In genomic region chr7:24384362-24385030, GRCh38 we compare ENCODE assay signal across 20 cellular contexts.
A peak's percentile ranks its signal among the peaks of the same experiment; 100 is the strongest.
DNase-seq lines count a peak whose midpoint lies in the region; ATAC-seq, FAIRE-seq and TF ChIP-seq lines count a peak whose summit lies in the region.
"Had no signal": no experiment of that assay in that cellular context is flagged by ENCODE, and none has a peak within 500 bp of the region (broad histone marks: within the 10 kb centered on the region; RNA-seq: fewer than 3 reads in every experiment).

No MANE protein-coding gene starts in this region.

- H3K36me3 ChIP-seq in GM12878 (ENCODE audit: control insufficient read depth in 2 of 2, insufficient read depth in 2 of 2, low read length in 1 of 2): no peaks in the 10 kb centered on the region
- H3K36me3 ChIP-seq: ascending aorta had no signal

- TF ChIP-seq POLR2A in GM12878 (IDR thresholded peaks at IDR 0.05; ENCODE audit: low read depth, low read length): no peak

- H3K4me1 ChIP-seq in GM12878 (ENCODE audit: control insufficient read depth, insufficient read depth, low read length): no peaks in the 10 kb centered on the region
- H3K4me1 ChIP-seq: ascending aorta had no signal

- peak overlapping the region; percentile 32; the same call in 1 of the 2 replicates for H2AFZ ChIP-seq in GM12878 (ENCODE audit: control insufficient read depth, low read depth, low read length)

- H3K36me3 Mint-ChIP-seq in Calu3 (ENCODE audit: insufficient read depth, unreplicated experiment): no peaks in the 10 kb centered on the region
- H3K36me3 Mint-ChIP-seq: naive thymus-derived CD8-positive, alpha-beta T cell had no signal

- no TSS peak for BruUV-seq in GM12878 (replicated peaks; lab: Mats Ljungman, UMichigan)
- no TSS peak for BruUV-seq in Calu3 (replicated peaks; lab: Mats Ljungman, UMichigan)

- H3K27me3 Mint-ChIP-seq in Calu3 (ENCODE audit: unreplicated experiment): peaks cover 58% of the 10 kb centered on the region

- no peak overlapping the region for H3K4me3 Mint-ChIP-seq in Calu3 (ENCODE audit: low read depth, unreplicated experiment)
- H3K4me3 Mint-ChIP-seq: naive thymus-derived CD8-positive, alpha-beta T cell had no signal

- H3K9me3 Mint-ChIP-seq in Calu3 (ENCODE audit: low read depth, unreplicated experiment): no peaks in the 10 kb centered on the region

- no peaks in the 10 kb centered on the region for H3K79me2 ChIP-seq in GM12878 (ENCODE audit: control insufficient read depth, insufficient read depth, low read length)

- peak; percentile 77 for ATAC-seq in GM18517 (IDR thresholded peaks at IDR 0.05; ENCODE audit: unreplicated experiment)
- ATAC-seq in GM19463 (IDR thresholded peaks at IDR 0.05; ENCODE audit: unreplicated experiment): peak; percentile 65
- ATAC-seq in HG02798 (IDR thresholded peaks at IDR 0.05; ENCODE audit: poor library complexity, unreplicated experiment): peak; percentile 63
- ATAC-seq in GM12878: peak; percentile 79
- ATAC-seq: HCT116; K562; naive thymus-derived CD8-positive, alpha-beta T cell; Panc1 had no signal

- H3K27ac ChIP-seq in GM12878 (ENCODE audit: control insufficient read depth, insufficient read depth): no peak overlapping the region
- H3K27ac ChIP-seq: ascending aorta had no signal

- SMC1A ChIA-PET in GM12878 (lab: Charles Lee; ENCODE audit: uncharacterized antibody, unreplicated experiment): interaction anchor here (0.7 to 1.3 kb wide), 4 partner anchors 9 to 280 kb away, joined by 3 to 4 read pairs (median 4); no protein-coding TSS in a partner anchor

- TF ChIP-seq EP300 in GM12878 (IDR thresholded peaks at IDR 0.05; ENCODE audit: borderline replicate concordance in 1 of 2, control insufficient read depth in 1 of 2, low read depth in 2 of 2, low read length in 2 of 2): no peak

- peak; percentile 71 for FAIRE-seq in GM12878 (lab: Jason Lieb, UNC)
- FAIRE-seq: colon, K562, keratinocyte, small intestine had no signal

- H3K4me1 Mint-ChIP-seq in Calu3 (ENCODE audit: low read depth, unreplicated experiment): peaks cover 6% of the 10 kb centered on the region
- H3K4me1 Mint-ChIP-seq: naive thymus-derived CD8-positive, alpha-beta T cell had no signal

- no peak overlapping the region for H3K9ac ChIP-seq in GM12878 (ENCODE audit: control insufficient read depth, insufficient read depth, low read length)

- WGBS in GM12878 (ENCODE audit: insufficient coverage, insufficient replicate concordance, low lambda C conversion rate, missing lambda C conversion rate): 74% methylated on average over 3 of the region's 3 CpGs

- no peak for TF ChIP-seq CTCF in GM12878 (IDR thresholded peaks at IDR 0.05 in 2 of 3, conservative IDR thresholded peaks at IDR 0.05 in 1 of 3; ENCODE audit: control insufficient read depth in 2 of 3, extremely low read depth in 1 of 3, insufficient read depth in 1 of 3, low read depth in 3 of 3, low read length in 3 of 3)
- no peak for TF ChIP-seq CTCF in Calu3 (IDR thresholded peaks at IDR 0.05; ENCODE audit: unreplicated experiment)

- intact Hi-C loops in GM12878 (cut with micrococcal nuclease; ENCODE audit: unreplicated experiment) (loop anchor here (5.0 to 10.0 kb wide), 2 partner anchors 520 to 812 kb away; no protein-coding TSS in a partner anchor), Calu3 (cut with micrococcal nuclease; ENCODE audit: unreplicated experiment) (no loop called here)

- H3K27me3 ChIP-seq in GM12878 (replicated peaks in 1 of 2; ENCODE audit: control insufficient read depth in 2 of 2, insufficient read depth in 2 of 2, low read length in 1 of 2): no peaks in the 10 kb centered on the region
- H3K27me3 ChIP-seq: ascending aorta had no signal

- RAD21 ChIA-PET in GM12878 (lab: Charles Lee; ENCODE audit: unreplicated experiment): no interaction called here

- POLR2A ChIA-PET in GM12878 (lab: Charles Lee): no interaction called here

- no peak overlapping the region for H3K27ac Mint-ChIP-seq in Calu3 (ENCODE audit: unreplicated experiment)
- H3K27ac Mint-ChIP-seq: naive thymus-derived CD8-positive, alpha-beta T cell; progenitor cell of endocrine pancreas had no signal

- CTCF ChIA-PET in GM12878 (lab: Yijun Ruan, JAX): interaction anchor here (1.0 to 1.5 kb wide), 3 partner anchors 21 to 282 kb away, joined by 3 to 5 read pairs (median 4); no protein-coding TSS in a partner anchor
- CTCF ChIA-PET in Calu3 (lab: Charles Lee): interaction anchor here (0.7 kb wide), 2 partner anchors 168 to 390 kb away, joined by 3 to 8 read pairs; no protein-coding TSS in a partner anchor

- no peaks in the 10 kb centered on the region for H4K20me1 ChIP-seq in GM12878 (ENCODE audit: control insufficient read depth, insufficient read depth)

- no peaks in the 10 kb centered on the region for H3K9me3 ChIP-seq in GM12878 (replicated peaks; ENCODE audit: control insufficient read depth, insufficient read depth, low read length)

- DNase-seq in GM12878 (ENCODE audit: low read depth, low spot score) (no peak), Calu3 (no peak), cerebellum (ENCODE audit: low spot score) (no peak), HPDE6-E6E7 (ENCODE audit: extremely low spot score) (no peak)
- DNase-seq: activated gamma-delta T cell; DMS 273 treated with DMSO at 0.1 percent for 48 hours; naive thymus-derived CD8-positive, alpha-beta T cell; NCI-H2081 treated with DMSO at 0.1 percent for 48 hours; NCI-H69; small intestine had no signal

- no peak for TF ChIP-seq RAD21 in GM12878 (IDR thresholded peaks at IDR 0.05; ENCODE audit: insufficient read depth, low read depth, low read length)

- in situ Hi-C loops in GM12878 (cut with MboI): loop anchor here (25.0 kb wide), 1 partner anchor 822 kb away; no protein-coding TSS in a partner anchor

- no peak overlapping the region for H3K4me2 ChIP-seq in GM12878 (ENCODE audit: control insufficient read depth, insufficient read depth)

- H3K4me3 ChIP-seq in GM12878: no peak overlapping the region
- H3K4me3 ChIP-seq: ascending aorta, K562 had no signal

TF ChIP-seq in GM12878, 131 proteins besides CTCF, POLR2A, EP300 and RAD21:
- no peak for TF ChIP-seq MYC (IDR thresholded peaks at IDR 0.05; ENCODE audit: insufficient read depth, insufficient read length, insufficient replicate concordance, low read length, severe bottlenecking)
- TF ChIP-seq SP1 (IDR thresholded peaks at IDR 0.05; ENCODE audit: low read depth, low read length): no peak
- TF ChIP-seq MXI1 (IDR thresholded peaks at IDR 0.05; ENCODE audit: low read depth, low read length): no peak
- no peak for TF ChIP-seq FOXK2 (IDR thresholded peaks at IDR 0.05)
- TF ChIP-seq SMAD5 (IDR thresholded peaks at IDR 0.05; ENCODE audit: low read depth): no peak
- TF ChIP-seq NFXL1 (IDR thresholded peaks at IDR 0.05; ENCODE audit: borderline replicate concordance): no peak
- TF ChIP-seq ZNF592 (IDR thresholded peaks at IDR 0.05): no peak
- no peak for TF ChIP-seq IRF4 (IDR thresholded peaks at IDR 0.05; ENCODE audit: low read depth, low read length)
- no peak for TF ChIP-seq ZBED1 (IDR thresholded peaks at IDR 0.05; ENCODE audit: borderline replicate concordance)
- TF ChIP-seq MTA2 (IDR thresholded peaks at IDR 0.05; ENCODE audit: low read depth): no peak
- TF ChIP-seq HDGF (IDR thresholded peaks at IDR 0.05): no peak
- TF ChIP-seq SMAD1 (IDR thresholded peaks at IDR 0.05; ENCODE audit: low read depth, partially characterized antibody): no peak
